ENCODE assay signal across 17 cellular contexts in genomic region chr5:157458835-157459234, GRCh38. TPM values are rescaled to one million over a fixed set of nuclear protein-coding genes. Genes with fewer than 3 reads are reported as not detected.
"Had no signal": no experiment of that assay in that cellular context is flagged by ENCODE, and none has a peak within 500 bp of the region (broad histone marks: within the 10 kb centered on the region; RNA-seq: fewer than 3 reads in every experiment).

No MANE protein-coding gene starts in this region.

- ATAC-seq: esophagus mucosa; stimulated activated naive CD8-positive, alpha-beta T cell treated with anti-CD3 and anti-CD28 coated beads, Interleukin-15, Interleukin-2, amounts not matched to agents 100 U/mL and 50 U/mL, for 24 hours; T-helper 17 cell had no signal

- DNase-seq: activated CD4-positive, alpha-beta T cell treated with anti-CD3 and anti-CD28 coated beads, Interleukin-2, amount 10 ng/mL, durations not matched to agents 7 days and 5 days; activated CD4-positive, CD25-positive, alpha-beta regulatory T cell; activated T-cell treated with anti-CD3 and anti-CD28 coated beads, Interleukin-2, amount 50 U/mL, for 1 hour; dermis blood vessel endothelial cell; hippocampal formation; kidney glomerular epithelial cell; SK-N-SH; stimulated activated CD4-positive, alpha-beta T cell treated with anti-CD3 and anti-CD28 coated beads, Interleukin-2, amount 100 ng/mL, for 48 hours; stimulated activated naive CD8-positive, alpha-beta T cell treated with anti-CD3 and anti-CD28 coated beads, Interleukin-15, Interleukin-2, amounts not matched to agents 100 U/mL and 50 U/mL, for 24 hours; T-helper 17 cell; uterus had no signal

- H3K27me3 ChIP-seq: uterus had no signal

- H3K27ac ChIP-seq: adrenal gland, thoracic aorta, uterus had no signal

- H3K4me1 ChIP-seq: uterus had no signal

- H3K9me3 ChIP-seq: adrenal gland, SK-N-SH, thoracic aorta, uterus had no signal

- H3K27ac Mint-ChIP-seq: activated CD4-positive, alpha-beta T cell treated with anti-CD3 and anti-CD28 coated beads, Interleukin-2, amount 10 ng/mL, durations not matched to agents 7 days and 5 days; T-helper 17 cell had no signal

- H3K9me2 ChIP-seq: SK-N-SH had no signal

- H3K4me3 ChIP-seq: adrenal gland, thoracic aorta, uterus had no signal

- H3K9me3 Mint-ChIP-seq: activated CD4-positive, alpha-beta T cell treated with anti-CD3 and anti-CD28 coated beads, Interleukin-2, amount 10 ng/mL, durations not matched to agents 7 days and 5 days; central memory CD8-positive, alpha-beta T cell; neural crest cell had no signal

- H3K36me3 ChIP-seq: adrenal gland, thoracic aorta, uterus had no signal

RNA-seq across cellular contexts. Expression of gene NIPAL4, which starts 1.2 kb away (rescaled TPM):
- total RNA-seq: dermis blood vessel endothelial cell, lung microvascular endothelial cell, neural crest cell had no signal
